In genomic region chr21:46050651-46051378, GRCh38 we compare ENCODE assay signal across 25 cellular contexts. TPM values are rescaled to one million over a fixed set of nuclear protein-coding genes. Genes with fewer than 3 reads are reported as not detected.
DNase-seq lines count a peak whose midpoint lies in the region; ATAC-seq, FAIRE-seq and TF ChIP-seq lines count a peak whose summit lies in the region.
"Had no signal": no experiment of that assay in that cellular context is flagged by ENCODE, and none has a peak within 500 bp of the region (broad histone marks: within the 10 kb centered on the region; RNA-seq: fewer than 3 reads in every experiment).

No MANE protein-coding gene starts in this region.

- no peaks in the 10 kb centered on the region for H3K36me3 ChIP-seq in breast epithelium
- H3K36me3 ChIP-seq in mammary epithelial cell (ENCODE audit: insufficient read depth, low read length), result no peaks in the 10 kb centered on the region
- H3K36me3 ChIP-seq in gastroesophageal sphincter, result no peaks in the 10 kb centered on the region
- H3K36me3 ChIP-seq in ovary, result no peaks in the 10 kb centered on the region
- no peaks in the 10 kb centered on the region for H3K36me3 ChIP-seq in upper lobe of right lung
- H3K36me3 ChIP-seq: adrenal gland, neutrophil had no signal

- H3K36me3 Mint-ChIP-seq in type B pancreatic cell, result no peaks in the 10 kb centered on the region
- H3K36me3 Mint-ChIP-seq: CD14-positive monocyte, WTC11 had no signal

- no peak overlapping the region for H2AFZ ChIP-seq in mammary epithelial cell (ENCODE audit: low read depth, low read length)
- H2AFZ ChIP-seq: hepatocyte had no signal

- no peak for TF ChIP-seq CTCF in breast epithelium (IDR thresholded peaks at IDR 0.05)
- no peak for TF ChIP-seq CTCF in mammary epithelial cell (conservative IDR thresholded peaks at IDR 0.05 in 1 of 2, IDR thresholded peaks at IDR 0.05 in 1 of 2; ENCODE audit: extremely low read depth in 1 of 2, insufficient read depth in 1 of 2, low read depth in 1 of 2, low read length in 2 of 2)
- TF ChIP-seq CTCF in gastroesophageal sphincter (IDR thresholded peaks at IDR 0.05), result no peak
- TF ChIP-seq CTCF in ovary (IDR thresholded peaks at IDR 0.05), result no peak
- TF ChIP-seq CTCF in upper lobe of right lung (IDR thresholded peaks at IDR 0.05), result no peak
- no peak for TF ChIP-seq CTCF in type B pancreatic cell (conservative IDR thresholded peaks at IDR 0.05)

- H3K9ac ChIP-seq in mammary epithelial cell (ENCODE audit: insufficient read depth, low read length), result no peak overlapping the region

- ATAC-seq in gastroesophageal sphincter (no peak), upper lobe of right lung (no peak), GM21717 (IDR thresholded peaks at IDR 0.05; ENCODE audit: unreplicated experiment) (no peak)
- ATAC-seq: activated T-helper 17 cell treated with anti-CD3 and anti-CD28 coated beads, Interleukin-2, amount 50 U/mL, for 72 hours had no signal

- TF ChIP-seq EP300 in gastroesophageal sphincter (IDR thresholded peaks at IDR 0.05), result no peak
- no peak for TF ChIP-seq EP300 in ovary (IDR thresholded peaks at IDR 0.05)

- H3K9me3 ChIP-seq in breast epithelium, result no peaks in the 10 kb centered on the region
- H3K9me3 ChIP-seq in mammary epithelial cell (replicated peaks; ENCODE audit: insufficient read depth, low read length), result no peaks in the 10 kb centered on the region
- no peaks in the 10 kb centered on the region for H3K9me3 ChIP-seq in gastroesophageal sphincter
- H3K9me3 ChIP-seq in ovary, result no peaks in the 10 kb centered on the region
- no peaks in the 10 kb centered on the region for H3K9me3 ChIP-seq in upper lobe of right lung
- H3K9me3 ChIP-seq: adrenal gland, neutrophil had no signal

- no peak overlapping the region for H3K4me3 Mint-ChIP-seq in type B pancreatic cell
- H3K4me3 Mint-ChIP-seq: activated T-helper 17 cell treated with anti-CD3 and anti-CD28 coated beads, Interleukin-2, amount 50 U/mL, for 72 hours; CD14-positive monocyte; T-helper 2 cell treated with Interferon-gamma antibody and Interleukin-4, amounts not matched to agents 5 μg/mL and 100 μg/mL, for 36 hours; WTC11 had no signal

- WGBS in mammary epithelial cell (ENCODE audit: low coverage, missing lambda C conversion rate), result 90% methylated on average over 19 of the region's 23 CpGs
- 93 to 100% methylated on average over 1 to 3 of the region's 23 CpGs for WGBS in gastroesophageal sphincter (ENCODE audit: low coverage in 1 of 2), 2 donors
- WGBS in ovary, 3 donors, result 91 to 94% (median 92%) methylated on average over 21 to 23 of the region's 23 CpGs

- H3K4me2 ChIP-seq in mammary epithelial cell (ENCODE audit: insufficient read depth, low read depth, low read length), result no peak overlapping the region
- H3K4me2 ChIP-seq: hepatocyte had no signal

- H3K27ac ChIP-seq in breast epithelium, result peak overlapping the region; percentile 87 to 96
- H3K27ac ChIP-seq in mammary epithelial cell (ENCODE audit: insufficient read depth, low read depth, low read length), result no peak overlapping the region
- H3K27ac ChIP-seq in gastroesophageal sphincter, result peak overlapping the region in 3 of 4 donors; percentile 83 to 98 (median 87)
- peak overlapping the region; percentile 84 to 96 for H3K27ac ChIP-seq in ovary
- peak overlapping the region; percentile 56 for H3K27ac ChIP-seq in upper lobe of right lung
- H3K27ac ChIP-seq: neutrophil had no signal

- H3K4me1 ChIP-seq in breast epithelium, result peaks cover 9 to 12% of the 10 kb centered on the region in 2 donors
- H3K4me1 ChIP-seq in mammary epithelial cell (ENCODE audit: insufficient read depth, low read length), result peaks cover 32% of the 10 kb centered on the region
- H3K4me1 ChIP-seq in gastroesophageal sphincter, result peaks cover 0 to 54% (median 30%) of the 10 kb centered on the region in 3 donors
- H3K4me1 ChIP-seq in ovary (ENCODE audit: insufficient read depth), result peaks cover 29% of the 10 kb centered on the region
- H3K4me1 ChIP-seq in upper lobe of right lung, result peaks cover 15% of the 10 kb centered on the region

- TF ChIP-seq POLR2A in breast epithelium (IDR thresholded peaks at IDR 0.05) (no peak), gastroesophageal sphincter (IDR thresholded peaks at IDR 0.05) (no peak), ovary (IDR thresholded peaks at IDR 0.05) (no peak), GM12891 (IDR thresholded peaks at IDR 0.05; ENCODE audit: low read depth, low read length) (no peak)

- no peaks in the 10 kb centered on the region for H3K79me2 ChIP-seq in mammary epithelial cell (ENCODE audit: insufficient read depth, low read length)
- H3K79me2 ChIP-seq: hepatocyte had no signal

- FAIRE-seq in GM12891 (lab: Jason Lieb, UNC), result no peak
- FAIRE-seq: A204.1, HTR-8/SVneo, keratinocyte had no signal

- in situ Hi-C loops in mammary epithelial cell (cut with MboI; ENCODE audit: low sequenced_read_pairs in 2 of 2), result no loop called here

- DNase-seq in breast epithelium (ENCODE audit: low spot score in 2 of 2) (no peak), mammary epithelial cell (no peak), ovary (peak in 3 of 5 donors; percentile 42 to 52 (median 48)), upper lobe of right lung (no peak), type B pancreatic cell (ENCODE audit: extremely low spot score, unreplicated experiment) (no peak), GM12891 (ENCODE audit: insufficient read length, low spot score) (no peak)
- DNase-seq: central memory CD4-positive, alpha-beta T cell; DMS 273 treated with DMSO at 0.1 percent for 48 hours; effector CD8-positive, alpha-beta T cell; GDM1; OCI-M1; stimulated activated CD4-positive, alpha-beta T cell treated with anti-CD3 and anti-CD28 coated beads, Interleukin-4, amount 100 ng/mL, for 4 hours; substantia nigra had no signal

- no TSS peak for BruUV-seq in mammary epithelial cell (replicated peaks; lab: Mats Ljungman, UMichigan)

- H3K4me1 Mint-ChIP-seq in type B pancreatic cell (ENCODE audit: unreplicated experiment), result peaks cover 6% of the 10 kb centered on the region
- H3K4me1 Mint-ChIP-seq: activated T-helper 17 cell treated with anti-CD3 and anti-CD28 coated beads, Interleukin-2, amount 50 U/mL, for 72 hours; CD14-positive monocyte had no signal

- H3K27ac Mint-ChIP-seq in type B pancreatic cell, result no peak overlapping the region
- H3K27ac Mint-ChIP-seq: activated T-helper 17 cell treated with anti-CD3 and anti-CD28 coated beads, Interleukin-2, amount 50 U/mL, for 72 hours; CD14-positive monocyte; T-helper 2 cell treated with Interferon-gamma antibody and Interleukin-4, amounts not matched to agents 5 μg/mL and 100 μg/mL, for 36 hours had no signal

- H3K27me3 Mint-ChIP-seq in type B pancreatic cell, result peaks cover 3% of the 10 kb centered on the region

- H3K9me3 Mint-ChIP-seq in type B pancreatic cell, result no peaks in the 10 kb centered on the region
- H3K9me3 Mint-ChIP-seq: activated T-helper 17 cell treated with anti-CD3 and anti-CD28 coated beads, Interleukin-2, amount 50 U/mL, for 72 hours; T-helper 2 cell treated with Interferon-gamma antibody and Interleukin-4, amounts not matched to agents 5 μg/mL and 100 μg/mL, for 36 hours had no signal

- intact Hi-C loops in breast epithelium (cut with DNase I; ENCODE audit: low total_unique reads), result no loop called here
- intact Hi-C loops in mammary epithelial cell (cut with micrococcal nuclease), result no loop called here
- intact Hi-C loops in ovary (cut with DNase I), result loop anchor here in 1 of 4 donors (10.0 kb wide), 1 partner anchor 76 kb away; no protein-coding TSS in a partner anchor
- intact Hi-C loops in upper lobe of right lung (cut with DNase I), result no loop called here

- CTCF ChIA-PET in mammary epithelial cell (lab: Charles Lee; ENCODE audit: low non-redundant PET), result no interaction called here

- H4K20me1 ChIP-seq in mammary epithelial cell (ENCODE audit: insufficient read depth, low read length), result no peaks in the 10 kb centered on the region

- H3K27me3 ChIP-seq in breast epithelium (peaks cover 0 to 2% of the 10 kb centered on the region in 2 donors), mammary epithelial cell (ENCODE audit: insufficient read depth, low read length) (no peaks in the 10 kb centered on the region), gastroesophageal sphincter (no peaks in the 10 kb centered on the region), ovary (no peaks in the 10 kb centered on the region), upper lobe of right lung (peaks cover 2% of the 10 kb centered on the region)
- H3K27me3 ChIP-seq: adrenal gland, hepatocyte had no signal

- dilution Hi-C loops in mammary epithelial cell (cut with HindIII; ENCODE audit: low sequenced_read_pairs), result loop anchor here (5.0 to 25.0 kb wide), 4 partner anchors 49 to 464 kb away; no protein-coding TSS in a partner anchor

- H3K4me3 ChIP-seq in breast epithelium, result no peak overlapping the region
- H3K4me3 ChIP-seq in mammary epithelial cell (replicated peaks in 1 of 3; ENCODE audit: insufficient read depth in 1 of 3, low read depth in 2 of 3, low read length in 3 of 3), result no peak overlapping the region
- no peak overlapping the region for H3K4me3 ChIP-seq in gastroesophageal sphincter
- no peak overlapping the region for H3K4me3 ChIP-seq in ovary
- H3K4me3 ChIP-seq in upper lobe of right lung, result no peak overlapping the region
- H3K4me3 ChIP-seq: adrenal gland, hepatocyte had no signal

TF ChIP-seq in GM12891, 5 proteins besides CTCF, POLR2A, EP300 and RAD21:
- TF ChIP-seq POLR2AphosphoS5 (IDR thresholded peaks at IDR 0.05; ENCODE audit: low read depth, low read length) (no peak), PAX5 (IDR thresholded peaks at IDR 0.05; ENCODE audit: insufficient read depth, low read length, severe bottlenecking) (no peak), TAF1 (IDR thresholded peaks at IDR 0.05; ENCODE audit: low read depth, low read length) (no peak), POU2F2 (IDR thresholded peaks at IDR 0.05; ENCODE audit: low read depth, low read length) (no peak), SPI1 (IDR thresholded peaks at IDR 0.05; ENCODE audit: low read depth, low read length) (no peak)

RNA-seq across cellular contexts. Expression of gene COL6A2, which starts 47.1 kb away (rescaled TPM):
- total RNA-seq in breast epithelium (1,000 to 10,000 TPM in 1 of 3 donors, 100 to 1,000 TPM in 2; 177 to 1,266 (median 418) TPM), mammary epithelial cell (10 to 100 TPM in 1 of 2 donors, under 1 TPM in 1; 0.87 to 47.0 TPM), gastroesophageal sphincter (1,000 to 10,000 TPM in 3 of 4 donors, 100 to 1,000 TPM in 1; 720 to 1,286 (median 1,215) TPM), ovary (1,000 to 10,000 TPM in 1 of 7 donors, 100 to 1,000 TPM in 6; 222 to 1,092 (median 831) TPM), upper lobe of right lung (269 TPM), type B pancreatic cell (ENCODE audit: low replicate concordance) (23.8 and 114 TPM in 2 replicates)
- polyA plus RNA-seq in mammary epithelial cell (0.74 TPM), ovary (100 to 1,000 TPM in 1 of 2 donors, 10 to 100 TPM in 1; 50.9 to 818 TPM)
- polyA minus RNA-seq in mammary epithelial cell, result not detected
- polyA plus RNA-seq in GM12891 (2012; ENCODE audit: low read depth, missing spikeins), result 1.5 TPM
- polyA plus RNA-seq: CD14-positive monocyte had no signal

Comparison
In these comparisons a context has a peak if more than half of its experiments do, and no peak if none do; other contexts are left out.
1. DNase-seq: peak in ovary (3 of 5); none in breast epithelium (0 of 2), mammary epithelial cell (single experiment), upper lobe of right lung (single experiment), type B pancreatic cell (single experiment) and GM12891 (single experiment).